In genomic region chr5:158883502-158883901, GRCh38 we compare ENCODE assay signal across 1 cellular context.
TF ChIP-seq lines count a peak whose summit lies in the region.

No MANE protein-coding gene starts in this region.

TF ChIP-seq in GM23338, 12 proteins besides CTCF, POLR2A, EP300 and RAD21 (continued from another document):
- TF ChIP-seq, protein P1, sequence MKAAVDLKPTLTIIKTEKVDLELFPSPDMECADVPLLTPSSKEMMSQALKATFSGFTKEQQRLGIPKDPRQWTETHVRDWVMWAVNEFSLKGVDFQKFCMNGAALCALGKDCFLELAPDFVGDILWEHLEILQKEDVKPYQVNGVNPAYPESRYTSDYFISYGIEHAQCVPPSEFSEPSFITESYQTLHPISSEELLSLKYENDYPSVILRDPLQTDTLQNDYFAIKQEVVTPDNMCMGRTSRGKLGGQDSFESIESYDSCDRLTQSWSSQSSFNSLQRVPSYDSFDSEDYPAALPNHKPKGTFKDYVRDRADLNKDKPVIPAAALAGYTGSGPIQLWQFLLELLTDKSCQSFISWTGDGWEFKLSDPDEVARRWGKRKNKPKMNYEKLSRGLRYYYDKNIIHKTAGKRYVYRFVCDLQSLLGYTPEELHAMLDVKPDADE (IDR thresholded peaks at IDR 0.05): no peak
- TF ChIP-seq EZH2 (IDR thresholded peaks at IDR 0.05; ENCODE audit: low read depth, unreplicated experiment) (no peak), STAT1 (IDR thresholded peaks at IDR 0.05; ENCODE audit: unreplicated experiment) (no peak), POLR2AphosphoS5 (IDR thresholded peaks at IDR 0.05; ENCODE audit: low read depth) (no peak), ZNF114 (CRISPR knock-in tag; IDR thresholded peaks at IDR 0.05) (no peak)
- TF ChIP-seq, protein P2, sequence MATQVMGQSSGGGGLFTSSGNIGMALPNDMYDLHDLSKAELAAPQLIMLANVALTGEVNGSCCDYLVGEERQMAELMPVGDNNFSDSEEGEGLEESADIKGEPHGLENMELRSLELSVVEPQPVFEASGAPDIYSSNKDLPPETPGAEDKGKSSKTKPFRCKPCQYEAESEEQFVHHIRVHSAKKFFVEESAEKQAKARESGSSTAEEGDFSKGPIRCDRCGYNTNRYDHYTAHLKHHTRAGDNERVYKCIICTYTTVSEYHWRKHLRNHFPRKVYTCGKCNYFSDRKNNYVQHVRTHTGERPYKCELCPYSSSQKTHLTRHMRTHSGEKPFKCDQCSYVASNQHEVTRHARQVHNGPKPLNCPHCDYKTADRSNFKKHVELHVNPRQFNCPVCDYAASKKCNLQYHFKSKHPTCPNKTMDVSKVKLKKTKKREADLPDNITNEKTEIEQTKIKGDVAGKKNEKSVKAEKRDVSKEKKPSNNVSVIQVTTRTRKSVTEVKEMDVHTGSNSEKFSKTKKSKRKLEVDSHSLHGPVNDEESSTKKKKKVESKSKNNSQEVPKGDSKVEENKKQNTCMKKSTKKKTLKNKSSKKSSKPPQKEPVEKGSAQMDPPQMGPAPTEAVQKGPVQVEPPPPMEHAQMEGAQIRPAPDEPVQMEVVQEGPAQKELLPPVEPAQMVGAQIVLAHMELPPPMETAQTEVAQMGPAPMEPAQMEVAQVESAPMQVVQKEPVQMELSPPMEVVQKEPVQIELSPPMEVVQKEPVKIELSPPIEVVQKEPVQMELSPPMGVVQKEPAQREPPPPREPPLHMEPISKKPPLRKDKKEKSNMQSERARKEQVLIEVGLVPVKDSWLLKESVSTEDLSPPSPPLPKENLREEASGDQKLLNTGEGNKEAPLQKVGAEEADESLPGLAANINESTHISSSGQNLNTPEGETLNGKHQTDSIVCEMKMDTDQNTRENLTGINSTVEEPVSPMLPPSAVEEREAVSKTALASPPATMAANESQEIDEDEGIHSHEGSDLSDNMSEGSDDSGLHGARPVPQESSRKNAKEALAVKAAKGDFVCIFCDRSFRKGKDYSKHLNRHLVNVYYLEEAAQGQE (IDR thresholded peaks at IDR 0.05; ENCODE audit: unreplicated experiment): no peak
